16 cellular contexts compared by ENCODE assay signal in genomic region chr11:78340530-78340929, GRCh38.
A peak's percentile ranks its signal among the peaks of the same experiment; 100 is the strongest.
DNase-seq lines count a peak whose midpoint lies in the region; ATAC-seq lines count a peak whose summit lies in the region.
"Had no signal": no experiment of that assay in that cellular context is flagged by ENCODE, and none has a peak within 500 bp of the region (broad histone marks: within the 10 kb centered on the region; RNA-seq: fewer than 3 reads in every experiment).

No MANE protein-coding gene starts in this region.

- POLR2A ChIA-PET in activated CD4-positive, alpha-beta memory T cell treated with anti-CD3 and anti-CD28 coated beads for 36 hours (lab: Charles Lee), result no interaction called here

- H3K9me3 Mint-ChIP-seq in activated T-cell treated with anti-CD3 and anti-CD28 coated beads, Interleukin-2, amount 50 U/mL, for 72 hours, result peaks cover 2 to 3% of the 10 kb centered on the region in 2 donors
- peaks cover 2% of the 10 kb centered on the region for H3K9me3 Mint-ChIP-seq in activated CD4-positive, alpha-beta memory T cell treated with anti-CD3 and anti-CD28 coated beads for 36 hours
- no peaks in the 10 kb centered on the region for H3K9me3 Mint-ChIP-seq in dendritic cell treated with granulocyte-macrophage colony-stimulating factor and Interleukin-4, amounts not matched to agents 40 ng/mL and 50 ng/mL, for 4 days

- CTCF ChIA-PET in activated CD4-positive, alpha-beta memory T cell treated with anti-CD3 and anti-CD28 coated beads for 36 hours (lab: Charles Lee), result interaction anchor here (1.1 kb wide), 2 partner anchors 10 to 80 kb away, joined by 3 read pairs; no protein-coding TSS in a partner anchor

- H3K36me3 Mint-ChIP-seq in activated T-cell treated with anti-CD3 and anti-CD28 coated beads, Interleukin-2, amount 50 U/mL, for 72 hours (ENCODE audit: insufficient read depth in 2 of 2), result peaks cover 7 to 8% of the 10 kb centered on the region in 2 donors
- H3K36me3 Mint-ChIP-seq in activated CD4-positive, alpha-beta memory T cell treated with anti-CD3 and anti-CD28 coated beads for 36 hours, result peaks cover 2% of the 10 kb centered on the region
- H3K36me3 Mint-ChIP-seq in dendritic cell treated with granulocyte-macrophage colony-stimulating factor and Interleukin-4, amounts not matched to agents 40 ng/mL and 50 ng/mL, for 4 days (ENCODE audit: low read depth), result peaks cover 23% of the 10 kb centered on the region

- peak overlapping the region; percentile 91 for H3K27ac Mint-ChIP-seq in activated T-cell treated with anti-CD3 and anti-CD28 coated beads, Interleukin-2, amount 50 U/mL, for 72 hours
- peak overlapping the region; percentile 70 for H3K27ac Mint-ChIP-seq in activated CD4-positive, alpha-beta memory T cell treated with anti-CD3 and anti-CD28 coated beads for 36 hours
- H3K27ac Mint-ChIP-seq in dendritic cell treated with granulocyte-macrophage colony-stimulating factor and Interleukin-4, amounts not matched to agents 40 ng/mL and 50 ng/mL, for 4 days, result peak overlapping the region; percentile 85

- intact Hi-C loops in activated CD4-positive, alpha-beta memory T cell treated with anti-CD3 and anti-CD28 coated beads for 36 hours (cut with micrococcal nuclease), result no loop called here
- intact Hi-C loops in dendritic cell treated with granulocyte-macrophage colony-stimulating factor and Interleukin-4, amounts not matched to agents 40 ng/mL and 50 ng/mL, for 4 days (cut with micrococcal nuclease), result no loop called here

- peak overlapping the region; percentile 93 for H3K27ac ChIP-seq in temporal lobe (ENCODE audit: low read depth, low read length)
- H3K27ac ChIP-seq: C4-2B had no signal

- ATAC-seq in activated T-cell treated with anti-CD3 and anti-CD28 coated beads, Interleukin-2, amount 50 U/mL, for 72 hours (replicated peaks in 1 of 2), result peak in 1 of 2 donors; percentile 38
- no peak for ATAC-seq in HG03378 (IDR thresholded peaks at IDR 0.05; ENCODE audit: unreplicated experiment)

- H3K4me1 Mint-ChIP-seq in activated T-cell treated with anti-CD3 and anti-CD28 coated beads, Interleukin-2, amount 50 U/mL, for 72 hours (ENCODE audit: low read depth), result peaks cover 50% of the 10 kb centered on the region
- peaks cover 31% of the 10 kb centered on the region for H3K4me1 Mint-ChIP-seq in activated CD4-positive, alpha-beta memory T cell treated with anti-CD3 and anti-CD28 coated beads for 36 hours (ENCODE audit: low read depth)
- peaks cover 78% of the 10 kb centered on the region for H3K4me1 Mint-ChIP-seq in dendritic cell treated with granulocyte-macrophage colony-stimulating factor and Interleukin-4, amounts not matched to agents 40 ng/mL and 50 ng/mL, for 4 days (ENCODE audit: low read depth)

- H3K27me3 Mint-ChIP-seq in activated T-cell treated with anti-CD3 and anti-CD28 coated beads, Interleukin-2, amount 50 U/mL, for 72 hours (ENCODE audit: low read depth), result no peaks in the 10 kb centered on the region
- no peaks in the 10 kb centered on the region for H3K27me3 Mint-ChIP-seq in activated CD4-positive, alpha-beta memory T cell treated with anti-CD3 and anti-CD28 coated beads for 36 hours
- H3K27me3 Mint-ChIP-seq in dendritic cell treated with granulocyte-macrophage colony-stimulating factor and Interleukin-4, amounts not matched to agents 40 ng/mL and 50 ng/mL, for 4 days, result no peaks in the 10 kb centered on the region

- H3K4me3 Mint-ChIP-seq in activated T-cell treated with anti-CD3 and anti-CD28 coated beads, Interleukin-2, amount 50 U/mL, for 72 hours, result peak overlapping the region; percentile 23 to 64
- H3K4me3 Mint-ChIP-seq in activated CD4-positive, alpha-beta memory T cell treated with anti-CD3 and anti-CD28 coated beads for 36 hours, result no peak overlapping the region
- no peak overlapping the region for H3K4me3 Mint-ChIP-seq in dendritic cell treated with granulocyte-macrophage colony-stimulating factor and Interleukin-4, amounts not matched to agents 40 ng/mL and 50 ng/mL, for 4 days

- no peak for DNase-seq in activated T-cell treated with anti-CD3 and anti-CD28 coated beads, Interleukin-2, amount 50 U/mL, for 72 hours
- DNase-seq in activated T-cell treated with anti-CD3 and anti-CD28 coated beads, Interleukin-2, amount 50 U/mL, for 48 hours, result no peak
- DNase-seq in activated CD4-positive, alpha-beta memory T cell treated with anti-CD3 and anti-CD28 coated beads for 36 hours, result no peak
- DNase-seq in NCI-H524 (lab: John Stamatoyannopoulos, UW), result no peak
- DNase-seq: COR-L47; GOT3; KBM-7; NCI-H1417 treated with DMSO at 0.1 percent for 48 hours; NCI-H2171; NCI-H446; NK-92 treated with Interleukin-12 subunit alpha and Interleukin-12 subunit beta, amount 100 ng/mL, for 24 hours; RPMI8226 had no signal

Comparison
In these comparisons a context has a peak if more than half of its experiments do, and no peak if none do; other contexts are left out.
1. H3K4me3 Mint-ChIP-seq: peak in activated T-cell treated with anti-CD3 and anti-CD28 coated beads, Interleukin-2, amount 50 U/mL, for 72 hours (2 of 2); none in activated CD4-positive, alpha-beta memory T cell treated with anti-CD3 and anti-CD28 coated beads for 36 hours (single experiment) and dendritic cell treated with granulocyte-macrophage colony-stimulating factor and Interleukin-4, amounts not matched to agents 40 ng/mL and 50 ng/mL, for 4 days (single experiment).
2. Peak in every context shown above with its lines, with median percentiles within 50 percentile points of each other: H3K27ac Mint-ChIP-seq.